In the genomic region with DNA sequence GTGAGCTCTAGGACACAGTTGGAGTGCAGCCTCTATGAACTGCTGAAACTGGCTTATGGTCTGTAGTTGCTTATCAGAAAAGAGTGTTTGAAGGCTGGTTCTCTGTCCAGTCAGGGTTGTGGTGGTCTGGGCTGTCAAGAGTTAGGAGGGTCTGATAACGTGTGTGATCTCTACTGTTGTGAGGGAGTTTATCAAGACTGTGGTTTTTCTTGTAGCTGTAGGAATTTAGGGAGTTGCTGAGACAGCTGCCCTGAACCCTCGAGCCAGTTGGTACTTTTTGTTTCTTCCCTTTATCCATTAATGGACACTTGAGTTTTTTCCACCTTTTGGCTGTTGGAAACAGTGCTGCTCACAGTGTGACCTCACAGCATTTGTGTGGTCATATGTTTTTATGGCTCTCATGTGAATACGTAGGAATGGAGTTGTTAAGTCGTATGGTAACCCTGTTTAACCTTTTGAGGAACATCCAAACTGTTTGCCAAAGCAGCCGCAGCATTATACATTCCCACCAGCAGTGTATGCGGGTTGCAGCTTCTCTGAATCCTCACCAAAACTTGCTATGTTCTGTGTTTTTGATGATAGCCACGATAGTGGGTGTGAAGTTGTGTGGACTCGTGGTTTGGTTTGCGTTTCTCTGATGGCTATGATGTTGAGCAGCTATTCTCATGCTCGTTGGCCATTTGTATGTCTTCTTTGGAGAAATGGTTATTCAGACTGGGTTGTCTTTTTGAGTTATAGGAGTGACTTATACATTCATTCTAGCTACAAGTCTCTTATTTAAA, we compare ENCODE assay signal across 1 cellular context.
TF ChIP-seq lines count a peak whose summit lies in the region.

No MANE protein-coding gene starts in this region.

TF ChIP-seq in K562, 482 proteins besides CTCF, POLR2A, EP300 and RAD21 (continued from another document and continues in another):
- TF ChIP-seq, protein P1, sequence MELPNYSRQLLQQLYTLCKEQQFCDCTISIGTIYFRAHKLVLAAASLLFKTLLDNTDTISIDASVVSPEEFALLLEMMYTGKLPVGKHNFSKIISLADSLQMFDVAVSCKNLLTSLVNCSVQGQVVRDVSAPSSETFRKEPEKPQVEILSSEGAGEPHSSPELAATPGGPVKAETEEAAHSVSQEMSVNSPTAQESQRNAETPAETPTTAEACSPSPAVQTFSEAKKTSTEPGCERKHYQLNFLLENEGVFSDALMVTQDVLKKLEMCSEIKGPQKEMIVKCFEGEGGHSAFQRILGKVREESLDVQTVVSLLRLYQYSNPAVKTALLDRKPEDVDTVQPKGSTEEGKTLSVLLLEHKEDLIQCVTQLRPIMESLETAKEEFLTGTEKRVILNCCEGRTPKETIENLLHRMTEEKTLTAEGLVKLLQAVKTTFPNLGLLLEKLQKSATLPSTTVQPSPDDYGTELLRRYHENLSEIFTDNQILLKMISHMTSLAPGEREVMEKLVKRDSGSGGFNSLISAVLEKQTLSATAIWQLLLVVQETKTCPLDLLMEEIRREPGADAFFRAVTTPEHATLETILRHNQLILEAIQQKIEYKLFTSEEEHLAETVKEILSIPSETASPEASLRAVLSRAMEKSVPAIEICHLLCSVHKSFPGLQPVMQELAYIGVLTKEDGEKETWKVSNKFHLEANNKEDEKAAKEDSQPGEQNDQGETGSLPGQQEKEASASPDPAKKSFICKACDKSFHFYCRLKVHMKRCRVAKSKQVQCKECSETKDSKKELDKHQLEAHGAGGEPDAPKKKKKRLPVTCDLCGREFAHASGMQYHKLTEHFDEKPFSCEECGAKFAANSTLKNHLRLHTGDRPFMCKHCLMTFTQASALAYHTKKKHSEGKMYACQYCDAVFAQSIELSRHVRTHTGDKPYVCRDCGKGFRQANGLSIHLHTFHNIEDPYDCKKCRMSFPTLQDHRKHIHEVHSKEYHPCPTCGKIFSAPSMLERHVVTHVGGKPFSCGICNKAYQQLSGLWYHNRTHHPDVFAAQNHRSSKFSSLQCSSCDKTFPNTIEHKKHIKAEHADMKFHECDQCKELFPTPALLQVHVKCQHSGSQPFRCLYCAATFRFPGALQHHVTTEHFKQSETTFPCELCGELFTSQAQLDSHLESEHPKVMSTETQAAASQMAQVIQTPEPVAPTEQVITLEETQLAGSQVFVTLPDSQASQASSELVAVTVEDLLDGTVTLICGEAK (IDR thresholded peaks at IDR 0.05) = peak; percentile 62; the same call in 1 of the 2 replicates
- TF ChIP-seq, protein P1 (CRISPR knock-in tag; IDR thresholded peaks at IDR 0.05) = no peak
- TF ChIP-seq ZNF695 (CRISPR knock-in tag; IDR thresholded peaks at IDR 0.05) (0 out of 2 replicates have a peak, but pooled peaks have one; percentile 66), NCOA4 (IDR thresholded peaks at IDR 0.05; ENCODE audit: partially characterized antibody) (peak; percentile 51), HDAC3 (IDR thresholded peaks at IDR 0.05; ENCODE audit: borderline replicate concordance, partially characterized antibody) (no peak), ZFPM2 (CRISPR knock-in tag; IDR thresholded peaks at IDR 0.05) (0 out of 2 replicates have a peak, but pooled peaks have one; percentile 64), L3MBTL2 (IDR thresholded peaks at IDR 0.05) (peak; percentile 89), ERF (CRISPR knock-in tag; IDR thresholded peaks at IDR 0.05) (no peak), TEAD1 (CRISPR knock-in tag; IDR thresholded peaks at IDR 0.05) (peak in 1 of 2 experiments; percentile 98; a peak in 2 of 4 replicates), XRCC5 (IDR thresholded peaks at IDR 0.05; ENCODE audit: low read depth, low read length) (no peak), ZC3H4 (CRISPR knock-in tag; IDR thresholded peaks at IDR 0.05; ENCODE audit: borderline replicate concordance) (no peak), HNRNPUL1 (IDR thresholded peaks at IDR 0.05; ENCODE audit: low read length) (no peak), RHOXF2B (CRISPR knock-in tag; conservative IDR thresholded peaks at IDR 0.05) (peak; percentile 85), BCOR (IDR thresholded peaks at IDR 0.05) (0 out of 2 replicates have a peak, but pooled peaks have one; percentile 8), POLR3A (IDR thresholded peaks at IDR 0.05; ENCODE audit: borderline replicate concordance, extremely low read depth, insufficient read depth, insufficient read length) (no peak), CREM (IDR thresholded peaks at IDR 0.05; ENCODE audit: low read depth) (peak; percentile 77), SMARCE1 (IDR thresholded peaks at IDR 0.05) (peak; percentile 84; the same call in 1 of the 2 replicates), SAP30 (IDR thresholded peaks at IDR 0.05; ENCODE audit: borderline replicate concordance, insufficient read depth, low read depth, low read length, poor library complexity, severe bottlenecking) (peak; percentile 68), SREBF2 (CRISPR knock-in tag; IDR thresholded peaks at IDR 0.05) (no peak), MAZ (CRISPR knock-in tag; conservative IDR thresholded peaks at IDR 0.05 in 1 of 2, IDR thresholded peaks at IDR 0.05 in 1 of 2) (no peak), ZEB2 (IDR thresholded peaks at IDR 0.05) (peak; percentile 9), ETV1 (tag; conservative IDR thresholded peaks at IDR 0.05; ENCODE audit: low read depth) (peak; percentile 36), ZNF764 (CRISPR knock-in tag; IDR thresholded peaks at IDR 0.05; ENCODE audit: low read depth) (0 out of 2 replicates have a peak, but pooled peaks have one; percentile 1), TRIM28 (IDR thresholded peaks at IDR 0.05) (no peak)
- TF ChIP-seq, protein P2, sequence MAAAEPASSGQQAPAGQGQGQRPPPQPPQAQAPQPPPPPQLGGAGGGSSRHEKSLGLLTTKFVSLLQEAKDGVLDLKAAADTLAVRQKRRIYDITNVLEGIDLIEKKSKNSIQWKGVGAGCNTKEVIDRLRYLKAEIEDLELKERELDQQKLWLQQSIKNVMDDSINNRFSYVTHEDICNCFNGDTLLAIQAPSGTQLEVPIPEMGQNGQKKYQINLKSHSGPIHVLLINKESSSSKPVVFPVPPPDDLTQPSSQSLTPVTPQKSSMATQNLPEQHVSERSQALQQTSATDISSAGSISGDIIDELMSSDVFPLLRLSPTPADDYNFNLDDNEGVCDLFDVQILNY (CRISPR knock-in tag; IDR thresholded peaks at IDR 0.05) = no peak
- TF ChIP-seq, protein P3, sequence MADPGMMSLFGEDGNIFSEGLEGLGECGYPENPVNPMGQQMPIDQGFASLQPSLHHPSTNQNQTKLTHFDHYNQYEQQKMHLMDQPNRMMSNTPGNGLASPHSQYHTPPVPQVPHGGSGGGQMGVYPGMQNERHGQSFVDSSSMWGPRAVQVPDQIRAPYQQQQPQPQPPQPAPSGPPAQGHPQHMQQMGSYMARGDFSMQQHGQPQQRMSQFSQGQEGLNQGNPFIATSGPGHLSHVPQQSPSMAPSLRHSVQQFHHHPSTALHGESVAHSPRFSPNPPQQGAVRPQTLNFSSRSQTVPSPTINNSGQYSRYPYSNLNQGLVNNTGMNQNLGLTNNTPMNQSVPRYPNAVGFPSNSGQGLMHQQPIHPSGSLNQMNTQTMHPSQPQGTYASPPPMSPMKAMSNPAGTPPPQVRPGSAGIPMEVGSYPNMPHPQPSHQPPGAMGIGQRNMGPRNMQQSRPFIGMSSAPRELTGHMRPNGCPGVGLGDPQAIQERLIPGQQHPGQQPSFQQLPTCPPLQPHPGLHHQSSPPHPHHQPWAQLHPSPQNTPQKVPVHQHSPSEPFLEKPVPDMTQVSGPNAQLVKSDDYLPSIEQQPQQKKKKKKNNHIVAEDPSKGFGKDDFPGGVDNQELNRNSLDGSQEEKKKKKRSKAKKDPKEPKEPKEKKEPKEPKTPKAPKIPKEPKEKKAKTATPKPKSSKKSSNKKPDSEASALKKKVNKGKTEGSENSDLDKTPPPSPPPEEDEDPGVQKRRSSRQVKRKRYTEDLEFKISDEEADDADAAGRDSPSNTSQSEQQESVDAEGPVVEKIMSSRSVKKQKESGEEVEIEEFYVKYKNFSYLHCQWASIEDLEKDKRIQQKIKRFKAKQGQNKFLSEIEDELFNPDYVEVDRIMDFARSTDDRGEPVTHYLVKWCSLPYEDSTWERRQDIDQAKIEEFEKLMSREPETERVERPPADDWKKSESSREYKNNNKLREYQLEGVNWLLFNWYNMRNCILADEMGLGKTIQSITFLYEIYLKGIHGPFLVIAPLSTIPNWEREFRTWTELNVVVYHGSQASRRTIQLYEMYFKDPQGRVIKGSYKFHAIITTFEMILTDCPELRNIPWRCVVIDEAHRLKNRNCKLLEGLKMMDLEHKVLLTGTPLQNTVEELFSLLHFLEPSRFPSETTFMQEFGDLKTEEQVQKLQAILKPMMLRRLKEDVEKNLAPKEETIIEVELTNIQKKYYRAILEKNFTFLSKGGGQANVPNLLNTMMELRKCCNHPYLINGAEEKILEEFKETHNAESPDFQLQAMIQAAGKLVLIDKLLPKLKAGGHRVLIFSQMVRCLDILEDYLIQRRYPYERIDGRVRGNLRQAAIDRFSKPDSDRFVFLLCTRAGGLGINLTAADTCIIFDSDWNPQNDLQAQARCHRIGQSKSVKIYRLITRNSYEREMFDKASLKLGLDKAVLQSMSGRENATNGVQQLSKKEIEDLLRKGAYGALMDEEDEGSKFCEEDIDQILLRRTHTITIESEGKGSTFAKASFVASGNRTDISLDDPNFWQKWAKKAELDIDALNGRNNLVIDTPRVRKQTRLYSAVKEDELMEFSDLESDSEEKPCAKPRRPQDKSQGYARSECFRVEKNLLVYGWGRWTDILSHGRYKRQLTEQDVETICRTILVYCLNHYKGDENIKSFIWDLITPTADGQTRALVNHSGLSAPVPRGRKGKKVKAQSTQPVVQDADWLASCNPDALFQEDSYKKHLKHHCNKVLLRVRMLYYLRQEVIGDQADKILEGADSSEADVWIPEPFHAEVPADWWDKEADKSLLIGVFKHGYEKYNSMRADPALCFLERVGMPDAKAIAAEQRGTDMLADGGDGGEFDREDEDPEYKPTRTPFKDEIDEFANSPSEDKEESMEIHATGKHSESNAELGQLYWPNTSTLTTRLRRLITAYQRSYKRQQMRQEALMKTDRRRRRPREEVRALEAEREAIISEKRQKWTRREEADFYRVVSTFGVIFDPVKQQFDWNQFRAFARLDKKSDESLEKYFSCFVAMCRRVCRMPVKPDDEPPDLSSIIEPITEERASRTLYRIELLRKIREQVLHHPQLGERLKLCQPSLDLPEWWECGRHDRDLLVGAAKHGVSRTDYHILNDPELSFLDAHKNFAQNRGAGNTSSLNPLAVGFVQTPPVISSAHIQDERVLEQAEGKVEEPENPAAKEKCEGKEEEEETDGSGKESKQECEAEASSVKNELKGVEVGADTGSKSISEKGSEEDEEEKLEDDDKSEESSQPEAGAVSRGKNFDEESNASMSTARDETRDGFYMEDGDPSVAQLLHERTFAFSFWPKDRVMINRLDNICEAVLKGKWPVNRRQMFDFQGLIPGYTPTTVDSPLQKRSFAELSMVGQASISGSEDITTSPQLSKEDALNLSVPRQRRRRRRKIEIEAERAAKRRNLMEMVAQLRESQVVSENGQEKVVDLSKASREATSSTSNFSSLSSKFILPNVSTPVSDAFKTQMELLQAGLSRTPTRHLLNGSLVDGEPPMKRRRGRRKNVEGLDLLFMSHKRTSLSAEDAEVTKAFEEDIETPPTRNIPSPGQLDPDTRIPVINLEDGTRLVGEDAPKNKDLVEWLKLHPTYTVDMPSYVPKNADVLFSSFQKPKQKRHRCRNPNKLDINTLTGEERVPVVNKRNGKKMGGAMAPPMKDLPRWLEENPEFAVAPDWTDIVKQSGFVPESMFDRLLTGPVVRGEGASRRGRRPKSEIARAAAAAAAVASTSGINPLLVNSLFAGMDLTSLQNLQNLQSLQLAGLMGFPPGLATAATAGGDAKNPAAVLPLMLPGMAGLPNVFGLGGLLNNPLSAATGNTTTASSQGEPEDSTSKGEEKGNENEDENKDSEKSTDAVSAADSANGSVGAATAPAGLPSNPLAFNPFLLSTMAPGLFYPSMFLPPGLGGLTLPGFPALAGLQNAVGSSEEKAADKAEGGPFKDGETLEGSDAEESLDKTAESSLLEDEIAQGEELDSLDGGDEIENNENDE (IDR thresholded peaks at IDR 0.05; ENCODE audit: low read depth, low read length) = peak; percentile 83
- TF ChIP-seq, protein P4, sequence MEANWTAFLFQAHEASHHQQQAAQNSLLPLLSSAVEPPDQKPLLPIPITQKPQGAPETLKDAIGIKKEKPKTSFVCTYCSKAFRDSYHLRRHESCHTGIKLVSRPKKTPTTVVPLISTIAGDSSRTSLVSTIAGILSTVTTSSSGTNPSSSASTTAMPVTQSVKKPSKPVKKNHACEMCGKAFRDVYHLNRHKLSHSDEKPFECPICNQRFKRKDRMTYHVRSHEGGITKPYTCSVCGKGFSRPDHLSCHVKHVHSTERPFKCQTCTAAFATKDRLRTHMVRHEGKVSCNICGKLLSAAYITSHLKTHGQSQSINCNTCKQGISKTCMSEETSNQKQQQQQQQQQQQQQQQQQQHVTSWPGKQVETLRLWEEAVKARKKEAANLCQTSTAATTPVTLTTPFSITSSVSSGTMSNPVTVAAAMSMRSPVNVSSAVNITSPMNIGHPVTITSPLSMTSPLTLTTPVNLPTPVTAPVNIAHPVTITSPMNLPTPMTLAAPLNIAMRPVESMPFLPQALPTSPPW (CRISPR knock-in tag; IDR thresholded peaks at IDR 0.05) = peak; percentile 37; the same call in 1 of the 2 replicates
- TF ChIP-seq, protein P5, sequence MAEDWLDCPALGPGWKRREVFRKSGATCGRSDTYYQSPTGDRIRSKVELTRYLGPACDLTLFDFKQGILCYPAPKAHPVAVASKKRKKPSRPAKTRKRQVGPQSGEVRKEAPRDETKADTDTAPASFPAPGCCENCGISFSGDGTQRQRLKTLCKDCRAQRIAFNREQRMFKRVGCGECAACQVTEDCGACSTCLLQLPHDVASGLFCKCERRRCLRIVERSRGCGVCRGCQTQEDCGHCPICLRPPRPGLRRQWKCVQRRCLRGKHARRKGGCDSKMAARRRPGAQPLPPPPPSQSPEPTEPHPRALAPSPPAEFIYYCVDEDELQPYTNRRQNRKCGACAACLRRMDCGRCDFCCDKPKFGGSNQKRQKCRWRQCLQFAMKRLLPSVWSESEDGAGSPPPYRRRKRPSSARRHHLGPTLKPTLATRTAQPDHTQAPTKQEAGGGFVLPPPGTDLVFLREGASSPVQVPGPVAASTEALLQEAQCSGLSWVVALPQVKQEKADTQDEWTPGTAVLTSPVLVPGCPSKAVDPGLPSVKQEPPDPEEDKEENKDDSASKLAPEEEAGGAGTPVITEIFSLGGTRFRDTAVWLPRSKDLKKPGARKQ (CRISPR knock-in tag; IDR thresholded peaks at IDR 0.05) = no peak
